In the genomic region with DNA sequence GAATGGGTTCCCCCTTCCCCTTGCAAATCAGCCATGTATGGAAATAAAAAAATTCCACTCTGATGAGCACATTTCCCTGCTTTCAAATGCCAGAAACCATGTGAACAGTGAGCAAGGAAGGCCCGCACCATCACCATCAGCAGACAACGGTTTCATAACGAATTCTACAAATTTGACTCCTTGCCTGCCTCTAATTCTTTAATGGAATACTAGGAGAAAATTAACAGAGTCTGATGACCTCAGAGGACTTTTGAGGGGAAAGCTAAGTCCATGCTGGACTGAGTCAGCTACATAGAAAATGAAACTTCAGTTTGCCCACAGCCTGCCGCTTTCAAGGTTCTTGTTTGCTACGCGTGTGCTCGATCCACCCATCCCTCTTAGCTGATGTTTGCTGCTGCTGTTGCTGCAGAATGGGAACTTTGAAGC, we compare ENCODE assay signal across 8 cellular contexts. TPM values are rescaled to one million over a fixed set of nuclear protein-coding genes. Genes with fewer than 3 reads are reported as not detected.
DNase-seq lines count a peak whose midpoint lies in the region; ATAC-seq, FAIRE-seq and TF ChIP-seq lines count a peak whose summit lies in the region.

No MANE protein-coding gene starts in this region.

- H3K27ac ChIP-seq in cingulate gyrus (ENCODE audit: low read depth, low read length) = peak overlapping the region; percentile 51
- H3K27ac ChIP-seq in pancreas = peak overlapping the region in 1 of 4 donors; percentile 52

- no peaks in the 10 kb centered on the region for H3K27me3 ChIP-seq in pancreas

- TF ChIP-seq CTCF in GM10266 (IDR thresholded peaks at IDR 0.05; ENCODE audit: control insufficient read depth, insufficient read depth, low read depth, missing control alignments) (no peak), pancreas (IDR thresholded peaks at IDR 0.05) (no peak)

- no peaks in the 10 kb centered on the region for H3K36me3 ChIP-seq in pancreas

- ATAC-seq in HG02870 (IDR thresholded peaks at IDR 0.05; ENCODE audit: unreplicated experiment) = peak; percentile 97
- ATAC-seq in pancreas = peak in 3 of 4 donors; percentile 30 to 70 (median 36)

- no peaks in the 10 kb centered on the region for H3K9me3 ChIP-seq in pancreas

- FAIRE-seq in pancreas (lab: Jason Lieb, UNC) = no peak

- no peaks in the 10 kb centered on the region for H3K4me1 ChIP-seq in pancreas

- WGBS in pancreas, 2 donors = 74 to 77% methylated on average over 7 of the region's 7 CpGs

- DNase-seq in GM10266 (ENCODE audit: extremely low spot score) (peak; percentile 36), pancreas (no peak), NCI-H1092 (lab: John Stamatoyannopoulos, UW) (no peak), NCI-H524 treated with DMSO at 0.1 percent for 48 hours (lab: John Stamatoyannopoulos, UW) (no peak)
- no peak for DNase-seq in activated CD4-positive, CD25-positive, alpha-beta regulatory T cell treated with anti-CD3 and anti-CD28 coated beads, Interleukin-2, amount 50 U/mL, for 72 hours
- no peak for DNase-seq in effector CD4-positive, alpha-beta T cell

- intact Hi-C loops in pancreas (cut with DNase I) = no loop called here

- no peak overlapping the region for H3K4me3 ChIP-seq in pancreas

RNA-seq across cellular contexts. Expression of gene KL, which starts 46.7 kb away (rescaled TPM):
- total RNA-seq in pancreas = 1 to 10 TPM in 3 of 6 donors, under 1 TPM in 3; 0.28 to 1.8 (median 0.86) TPM
- polyA plus RNA-seq in pancreas = 1 to 10 TPM in 1 of 2 donors, under 1 TPM in 1; 0.23 to 2.9 TPM
